ENCODE assay signal across 10 cellular contexts in the genomic region with DNA sequence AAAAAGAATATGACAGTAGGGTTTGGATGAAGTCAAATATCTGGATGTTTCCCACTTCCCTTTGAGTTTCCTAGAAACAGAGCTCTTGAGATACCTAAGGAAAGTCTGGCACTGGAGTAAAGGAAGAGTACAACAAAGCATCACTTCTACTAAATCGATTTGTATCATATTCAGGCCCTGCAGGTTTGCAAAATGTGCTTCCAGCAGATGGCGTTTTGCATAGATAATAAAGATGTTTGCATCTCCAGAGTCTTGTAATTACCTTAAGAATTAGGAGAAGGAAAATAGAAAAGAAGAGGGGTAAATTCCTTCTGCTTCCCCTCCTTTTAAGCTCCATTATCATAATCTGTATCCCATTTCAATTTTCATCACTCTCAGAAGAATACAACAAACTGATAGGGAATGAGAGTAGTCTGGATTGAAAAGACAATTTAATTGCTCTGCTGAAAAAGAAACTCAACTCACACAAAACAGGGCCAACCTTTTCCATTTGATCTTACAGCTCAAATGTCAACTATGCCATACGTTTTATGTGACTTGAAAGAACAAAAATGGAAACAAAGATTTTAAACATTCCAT.
DNase-seq lines count a peak whose midpoint lies in the region; ATAC-seq and TF ChIP-seq lines count a peak whose summit lies in the region.
"Had no signal": no experiment of that assay in that cellular context is flagged by ENCODE, and none has a peak within 500 bp of the region (broad histone marks: within the 10 kb centered on the region; RNA-seq: fewer than 3 reads in every experiment).

No MANE protein-coding gene starts in this region.

- H3K4me1 ChIP-seq in HAP-1: peaks cover 18% of the 10 kb centered on the region

- intact Hi-C loops in dorsolateral prefrontal cortex (cut with DNase I): loop anchor here in 1 of 2 donors (5.0 kb wide), 1 partner anchor 35 kb away; no protein-coding TSS in a partner anchor

- H3K4me3 Mint-ChIP-seq in nephron: no peak overlapping the region

- no peak overlapping the region for H3K27ac Mint-ChIP-seq in nephron

- peak overlapping the region in 27 of 59 donors; percentile 0 to 65 (median 22) for H3K27ac ChIP-seq in dorsolateral prefrontal cortex

- H3K9me3 ChIP-seq in HAP-1: no peaks in the 10 kb centered on the region

- no peak for ATAC-seq in HG02870 (IDR thresholded peaks at IDR 0.05; ENCODE audit: unreplicated experiment)

- no peaks in the 10 kb centered on the region for H3K36me3 Mint-ChIP-seq in nephron (ENCODE audit: low read depth)

- H3K27me3 ChIP-seq in HAP-1 (ENCODE audit: low read depth) (no peaks in the 10 kb centered on the region), dorsolateral prefrontal cortex (no peaks in the 10 kb centered on the region)

- H3K4me1 Mint-ChIP-seq in nephron: no peaks in the 10 kb centered on the region

- DNase-seq in HAP-1 (ENCODE audit: low spot score in 2 of 2) (peak; percentile 61 to 73), NCI-H748 treated with DMSO at 0.1 percent for 48 hours (lab: John Stamatoyannopoulos, UW) (peak; percentile 14), dorsolateral prefrontal cortex (peak in 2 of 10 donors; percentile 30 to 58), cortex of kidney (lab: John Stamatoyannopoulos, UW) (no peak), NCI-H510A (lab: John Stamatoyannopoulos, UW) (no peak)
- DNase-seq in activated T-cell treated with anti-CD3 and anti-CD28 coated beads, Interleukin-2, amount 50 U/mL, for 1 hour: no peak
- DNase-seq: MV-4-11, trophoblast cell had no signal

- H3K4me3 ChIP-seq in HAP-1: no peak overlapping the region
- no peak overlapping the region for H3K4me3 ChIP-seq in dorsolateral prefrontal cortex

- TF ChIP-seq CTCF in dorsolateral prefrontal cortex (IDR thresholded peaks at IDR 0.05 in 54 of 56, conservative IDR thresholded peaks at IDR 0.05 in 2 of 56; ENCODE audit: low read depth in 1 of 56, partially characterized antibody in 56 of 56): peak in 52 of 56 donors; percentile 14 to 63 (median 42)
- peak; percentile 18 to 39 (median 20) for TF ChIP-seq CTCF in nephron (IDR thresholded peaks at IDR 0.05; ENCODE audit: unreplicated experiment in 3 of 3)

- H3K9me3 Mint-ChIP-seq in nephron: no peaks in the 10 kb centered on the region

- no peaks in the 10 kb centered on the region for H3K36me3 ChIP-seq in HAP-1 (replicated peaks)

- H3K27me3 Mint-ChIP-seq in nephron (ENCODE audit: low read depth): no peaks in the 10 kb centered on the region

- in situ Hi-C loops in HAP-1 (cut with MboI; ENCODE audit: low sequenced_read_pairs): no loop called here

Comparison
In these comparisons a context has a peak if more than half of its experiments do, and no peak if none do; other contexts are left out.
1. DNase-seq: peak in HAP-1 (2 of 2) and NCI-H748 treated with DMSO at 0.1 percent for 48 hours (single experiment); none in activated T-cell treated with anti-CD3 and anti-CD28 coated beads, Interleukin-2, amount 50 U/mL, for 1 hour (single experiment), cortex of kidney (single experiment) and NCI-H510A (single experiment).